Comparison of ENCODE assay signal across 8 cellular contexts in genomic region chr19:6412111-6412999, GRCh38. TPM values are rescaled to one million over a fixed set of nuclear protein-coding genes. Genes with fewer than 3 reads are reported as not detected.
DNase-seq lines count a peak whose midpoint lies in the region; ATAC-seq and TF ChIP-seq lines count a peak whose summit lies in the region.

No MANE protein-coding gene starts in this region.

- peak; percentile 46 for DNase-seq in MCF 10A (ENCODE audit: unreplicated experiment)
- DNase-seq in breast epithelium (ENCODE audit: low spot score in 2 of 2), result no peak
- DNase-seq in RWPE2 (ENCODE audit: low spot score), result no peak
- peak; percentile 2 for DNase-seq in brain microvascular endothelial cell
- DNase-seq in memory B cell (ENCODE audit: low spot score in 2 of 2), result peak in 1 of 2 donors; percentile 18
- peak; percentile 53 to 63 for DNase-seq in thyroid gland
- no peak for DNase-seq in SKM-1 (lab: John Stamatoyannopoulos, UW; ENCODE audit: unreplicated experiment)
- no peak for DNase-seq in NCI-H146 treated with DMSO at 0.1 percent for 48 hours (lab: John Stamatoyannopoulos, UW; ENCODE audit: unreplicated experiment)

- H3K4me3 ChIP-seq in breast epithelium, result no peak overlapping the region
- no peak overlapping the region for H3K4me3 ChIP-seq in RWPE2 (ENCODE audit: severe bottlenecking)
- H3K4me3 ChIP-seq in brain microvascular endothelial cell (ENCODE audit: low read depth, low read length), result no peak overlapping the region
- H3K4me3 ChIP-seq in thyroid gland (replicated peaks in 1 of 3), result no peak overlapping the region

- H3K4me3 Mint-ChIP-seq in MCF 10A (ENCODE audit: unreplicated experiment) (no peak overlapping the region), memory B cell (no peak overlapping the region)

- H3K36me3 Mint-ChIP-seq in MCF 10A (ENCODE audit: insufficient read depth, unreplicated experiment) (peaks cover 43% of the 10 kb centered on the region), memory B cell (peaks cover 13% of the 10 kb centered on the region)

- H3K27me3 ChIP-seq in breast epithelium (no peaks in the 10 kb centered on the region), RWPE2 (ENCODE audit: insufficient read depth, poor library complexity, severe bottlenecking) (no peaks in the 10 kb centered on the region), brain microvascular endothelial cell (replicated peaks) (no peaks in the 10 kb centered on the region), thyroid gland (no peaks in the 10 kb centered on the region)

- H3K4me1 Mint-ChIP-seq in MCF 10A (ENCODE audit: insufficient read depth, unreplicated experiment) (no peaks in the 10 kb centered on the region), memory B cell (no peaks in the 10 kb centered on the region)

- ATAC-seq in RWPE2 (ENCODE audit: low read depth) (peak; percentile 48; the same call in 1 of the 3 replicates), memory B cell (ENCODE audit: low read depth) (peak; percentile 66)

- no peaks in the 10 kb centered on the region for H3K9me3 Mint-ChIP-seq in MCF 10A (ENCODE audit: unreplicated experiment)
- no peaks in the 10 kb centered on the region for H3K9me3 Mint-ChIP-seq in memory B cell

- H3K27ac ChIP-seq in breast epithelium, result peak overlapping the region in 1 of 2 donors; percentile 14
- no peak overlapping the region for H3K27ac ChIP-seq in RWPE2 (ENCODE audit: poor library complexity, severe bottlenecking)
- no peak overlapping the region for H3K27ac ChIP-seq in brain microvascular endothelial cell
- H3K27ac ChIP-seq in thyroid gland, result peak overlapping the region; percentile 29 to 75 (median 73)

- intact Hi-C loops in MCF 10A (cut with micrococcal nuclease) (no loop called here), breast epithelium (cut with DNase I; ENCODE audit: low total_unique reads) (no loop called here), thyroid gland (cut with DNase I) (no loop called here)

- H3K4me1 ChIP-seq in breast epithelium (no peaks in the 10 kb centered on the region), RWPE2 (ENCODE audit: insufficient read depth, poor library complexity, severe bottlenecking) (no peaks in the 10 kb centered on the region), thyroid gland (peaks cover 19 to 21% of the 10 kb centered on the region in 2 donors)

- in situ Hi-C loops in brain microvascular endothelial cell (cut with HindIII; ENCODE audit: low pct_ligation_motif_present, low sequenced_read_pairs), result no loop called here

- H3K36me3 ChIP-seq in breast epithelium (peaks cover 27% of the 10 kb centered on the region), RWPE2 (ENCODE audit: low read depth) (peaks cover 30% of the 10 kb centered on the region), brain microvascular endothelial cell (replicated peaks) (peaks cover 33% of the 10 kb centered on the region), thyroid gland (peaks cover 33 to 36% of the 10 kb centered on the region in 2 donors)

- POLR2A ChIA-PET in MCF 10A (lab: Yijun Ruan, JAX), result interaction anchor here (1.1 kb wide), 1 partner anchor 13 kb away, joined by 3 read pairs; the partner anchor contains the start of gene KHSRP

- 53 to 58% methylated on average over 11 to 16 of the region's 25 CpGs for WGBS in thyroid gland, 2 donors

- H3K27me3 Mint-ChIP-seq in MCF 10A (ENCODE audit: insufficient read depth, unreplicated experiment), result no peaks in the 10 kb centered on the region
- no peaks in the 10 kb centered on the region for H3K27me3 Mint-ChIP-seq in memory B cell

- TF ChIP-seq CTCF in MCF 10A (IDR thresholded peaks at IDR 0.05; ENCODE audit: unreplicated experiment), result peak; percentile 56
- peak in 1 of 3 donors; percentile 28 for TF ChIP-seq CTCF in breast epithelium (IDR thresholded peaks at IDR 0.05)
- TF ChIP-seq CTCF in RWPE2 (IDR thresholded peaks at IDR 0.05; ENCODE audit: poor library complexity, severe bottlenecking), result peak; percentile 34
- peak; percentile 76 for TF ChIP-seq CTCF in brain microvascular endothelial cell (IDR thresholded peaks at IDR 0.05; ENCODE audit: low read depth, low read length, missing control alignments)
- TF ChIP-seq CTCF in thyroid gland (IDR thresholded peaks at IDR 0.05), result peak in 5 of 6 experiments; percentile 15 to 58 (median 47)

- H3K27ac Mint-ChIP-seq in MCF 10A (ENCODE audit: low read depth, unreplicated experiment), result no peak overlapping the region
- H3K27ac Mint-ChIP-seq in memory B cell, result no peak overlapping the region

- BruUV-seq in MCF 10A (replicated peaks; lab: Mats Ljungman, UMichigan), result no TSS peak

- H3K9me3 ChIP-seq in breast epithelium, result no peaks in the 10 kb centered on the region
- no peaks in the 10 kb centered on the region for H3K9me3 ChIP-seq in RWPE2 (ENCODE audit: severe bottlenecking)
- no peaks in the 10 kb centered on the region for H3K9me3 ChIP-seq in thyroid gland

- CTCF ChIA-PET in MCF 10A (lab: Yijun Ruan, JAX), result interaction anchor here (0.6 kb wide), 2 partner anchors 202 to 1954 kb away, joined by 3 read pairs; no protein-coding TSS in a partner anchor

- TF ChIP-seq POLR2A in breast epithelium (IDR thresholded peaks at IDR 0.05), result no peak
- TF ChIP-seq POLR2A in thyroid gland (IDR thresholded peaks at IDR 0.05), result no peak

RNA-seq across cellular contexts. Expression of gene KHSRP, which starts 12.3 kb away (rescaled TPM):
- 269 and 278 TPM in 2 replicates for total RNA-seq in MCF 10A (2022)
- total RNA-seq in breast epithelium, result 10 to 100 TPM; 71.4 to 76.1 (median 73.0) TPM
- total RNA-seq in thyroid gland, result 100 to 1,000 TPM in 3 of 4 donors, 10 to 100 TPM in 1; 92.9 to 141 (median 118) TPM

RNA-seq across cellular contexts. Expression of gene GTF2F1, which starts 19.4 kb away (rescaled TPM):
- total RNA-seq in MCF 10A (2022) (65.6 and 84.8 TPM in 2 replicates), breast epithelium (10 to 100 TPM; 46.7 to 51.0 (median 48.5) TPM), thyroid gland (10 to 100 TPM; 50.8 to 57.0 (median 51.4) TPM)

RNA-seq across cellular contexts. Expression of gene SLC25A41, which starts 21.2 kb away (rescaled TPM):
- not detected in 2 replicates for total RNA-seq in MCF 10A (2022)
- total RNA-seq in breast epithelium, result under 1 TPM in 1 of 3 donors, not detected in 2; 0.44 TPM
- total RNA-seq in thyroid gland, result under 1 TPM in 1 of 4 donors, not detected in 3; 0.33 TPM

RNA-seq across cellular contexts. Expression of gene PSPN, which starts 36.6 kb away (rescaled TPM):
- total RNA-seq in MCF 10A (2022), result 1.1 and 1.9 TPM in 2 replicates
- under 1 TPM; 0.32 to 0.66 (median 0.59) TPM for total RNA-seq in breast epithelium
- 1 to 10 TPM; 1.1 to 6.7 (median 2.6) TPM for total RNA-seq in thyroid gland

RNA-seq across cellular contexts. Expression of gene ALKBH7, which starts 39.8 kb away (rescaled TPM):
- total RNA-seq in MCF 10A (2022) (49.9 and 51.5 TPM in 2 replicates), breast epithelium (100 to 1,000 TPM in 1 of 3 donors, 10 to 100 TPM in 2; 68.3 to 101 (median 76.7) TPM), thyroid gland (100 to 1,000 TPM in 2 of 4 donors, 10 to 100 TPM in 2; 71.8 to 146 (median 91.4) TPM)

Comparison
In these comparisons a context has a peak if more than half of its experiments do, and no peak if none do; other contexts are left out.
1. DNase-seq: peak in MCF 10A (single experiment), brain microvascular endothelial cell (single experiment) and thyroid gland (2 of 2); none in breast epithelium (0 of 2), RWPE2 (single experiment), SKM-1 (single experiment) and NCI-H146 treated with DMSO at 0.1 percent for 48 hours (single experiment).
2. H3K27ac ChIP-seq: peak in thyroid gland (3 of 3); none in RWPE2 (single experiment) and brain microvascular endothelial cell (single experiment).